In the genomic region with DNA sequence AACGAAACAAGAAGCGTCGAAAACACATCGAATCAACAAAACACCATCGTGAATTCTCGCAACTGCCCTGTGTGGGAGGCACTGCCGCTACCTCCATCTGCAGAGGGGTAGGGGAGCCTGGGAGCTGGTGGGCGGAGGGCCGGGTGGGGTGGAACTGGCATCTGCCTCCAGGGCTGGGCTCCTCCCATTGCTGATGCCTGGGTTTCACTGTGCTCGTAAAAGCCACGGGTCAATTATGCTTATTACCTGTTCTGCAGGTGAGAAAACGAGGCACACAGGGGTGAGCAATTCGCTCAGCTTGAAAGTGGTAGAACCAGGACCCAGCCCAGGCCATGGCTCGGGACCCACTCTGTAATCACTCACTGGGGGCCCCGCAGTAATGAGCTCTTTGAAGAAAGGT, we compare ENCODE assay signal across 32 cellular contexts.
"Had no signal": no experiment of that assay in that cellular context is flagged by ENCODE, and none has a peak within 500 bp of the region (broad histone marks: within the 10 kb centered on the region; RNA-seq: fewer than 3 reads in every experiment).

No MANE protein-coding gene starts in this region.

- H3K4me3 ChIP-seq: MG63, PC-9 had no signal

- H3K9me3 ChIP-seq: MG63 had no signal

- H3K4me2 ChIP-seq: PC-9 had no signal

- ATAC-seq: activated naive CD8-positive, alpha-beta T cell treated with anti-CD3 and anti-CD28 coated beads, Interleukin-2, amount 50 U/mL, for 24 hours; activated T-cell treated with anti-CD3 and anti-CD28 coated beads, Interleukin-2, amount 50 U/mL, for 4 hours; T-cell; T-helper 17 cell had no signal

- H2AFZ ChIP-seq: PC-9 had no signal

- H3K27ac ChIP-seq: PC-9, VCaP had no signal

- FAIRE-seq: RCC 7860 had no signal

- H3K36me3 ChIP-seq: MG63 had no signal

- DNase-seq: activated B cell treated with CpG ODN at 0.5 μM for 24 hours; activated CD4-positive, alpha-beta memory T cell treated with anti-CD3 and anti-CD28 coated beads for 36 hours; activated CD4-positive, alpha-beta T cell treated with anti-CD3 and anti-CD28 coated beads for 4 hours; activated CD4-positive, alpha-beta T cell treated with anti-CD3 and anti-CD28 coated beads, Interleukin-2, amount 50 U/mL, for 1 hour; activated CD4-positive, CD25-positive, alpha-beta regulatory T cell treated with anti-CD3 and anti-CD28 coated beads, Interleukin-2, amount 50 U/mL, for 72 hours; activated CD8-positive, alpha-beta memory T cell treated with anti-CD3 and anti-CD28 coated beads, Interleukin-2, amount 50 U/mL, for 4 hours; activated naive CD4-positive, alpha-beta T cell treated with anti-CD3 and anti-CD28 coated beads, Interleukin-2, amount 10 ng/mL, durations not matched to agents 7 days and 5 days; activated naive CD8-positive, alpha-beta T cell treated with anti-CD3 and anti-CD28 coated beads, Interleukin-2, amount 50 U/mL, for 24 hours; activated T-cell treated with anti-CD3 and anti-CD28 coated beads for 4 hours; activated T-cell treated with anti-CD3 and anti-CD28 coated beads, Interleukin-2, amount 50 U/mL, for 4 hours; cerebellar nuclear complex; Kasumi-1; KG1; MG63; NCI-H1048; NCI-H1105 treated with DMSO at 0.1 percent for 48 hours; NCI-H1436; NCI-H1694; NCI-H2029; NCI-H2107; NCI-H2171; NCI-H446; NCI-H510A treated with DMSO at 0.1 percent for 48 hours; NCI-H526 treated with DMSO at 0.1 percent for 48 hours; NK-92 treated with Interleukin-12 subunit alpha and Interleukin-12 subunit beta, amount 100 ng/mL, for 24 hours; PC-9; SHP77 treated with DMSO at 0.1 percent for 48 hours; T-cell; T-helper 17 cell; T-helper 9 cell had no signal
